19 cellular contexts compared by ENCODE assay signal in the genomic region with DNA sequence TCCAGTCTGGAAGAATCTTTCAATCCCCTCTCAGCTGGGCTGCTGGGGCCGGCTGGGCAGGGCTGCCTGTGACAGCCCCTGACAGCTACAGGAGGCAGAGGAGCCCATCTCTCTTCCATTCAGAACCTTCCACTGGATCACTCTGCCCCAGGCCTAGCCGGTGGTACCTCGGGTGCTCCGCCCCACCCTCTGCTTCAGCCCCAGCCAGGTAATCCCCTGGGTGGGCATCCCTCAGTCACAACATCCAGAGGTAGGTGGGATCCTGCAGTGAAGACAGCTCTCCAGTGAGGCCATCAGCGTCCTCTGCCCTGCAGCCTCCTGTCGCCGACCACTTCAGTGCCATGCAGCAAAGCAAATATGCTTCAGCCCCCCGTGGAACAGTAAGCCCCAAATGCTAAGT.
DNase-seq lines count a peak whose midpoint lies in the region; ATAC-seq and TF ChIP-seq lines count a peak whose summit lies in the region.
"Had no signal": no experiment of that assay in that cellular context is flagged by ENCODE, and none has a peak within 500 bp of the region (broad histone marks: within the 10 kb centered on the region; RNA-seq: fewer than 3 reads in every experiment).

No MANE protein-coding gene starts in this region.

- H3K27ac Mint-ChIP-seq in mesothelial cell of epicardium, result no peak overlapping the region
- no peak overlapping the region for H3K27ac Mint-ChIP-seq in nephron progenitor cell
- H3K27ac Mint-ChIP-seq: B cell; CD4-positive, CD25-positive, alpha-beta regulatory T cell; CD8-positive, alpha-beta T cell; GM23338; H9 had no signal

- intact Hi-C loops in cardiac septum (cut with DNase I) (no loop called here), Right ventricle myocardium superior (cut with DNase I) (no loop called here)

- no peaks in the 10 kb centered on the region for H3K9me3 Mint-ChIP-seq in mesothelial cell of epicardium
- peaks cover 10% of the 10 kb centered on the region for H3K9me3 Mint-ChIP-seq in nephron progenitor cell
- H3K9me3 Mint-ChIP-seq: CD4-positive, CD25-positive, alpha-beta regulatory T cell; CD8-positive, alpha-beta T cell; GM23338; H9 had no signal

- DNase-seq in cardiac septum (ENCODE audit: low spot score) (peak; percentile 59), Right ventricle myocardium superior (no peak), mesenteric fat pad (ENCODE audit: low spot score) (peak; percentile 60), substantia nigra (lab: John Stamatoyannopoulos, UW) (no peak), mesothelial cell of epicardium (ENCODE audit: low spot score in 2 of 2, unreplicated experiment in 2 of 2) (no peak), nephron progenitor cell (no peak)
- DNase-seq: CD4-positive, CD25-positive, alpha-beta regulatory T cell; CD8-positive, alpha-beta T cell; DMS153; DND-41; H9 had no signal

- TF ChIP-seq CTCF in mesothelial cell of epicardium (IDR thresholded peaks at IDR 0.05; ENCODE audit: unreplicated experiment) (no peak), nephron progenitor cell (IDR thresholded peaks at IDR 0.05) (no peak)

- H3K27ac ChIP-seq in substantia nigra (ENCODE audit: low read depth, low read length, poor library complexity, severe bottlenecking), result peak overlapping the region; percentile 38
- H3K27ac ChIP-seq: 22Rv1, BLaER1, C4-2B had no signal

- no peak for ATAC-seq in Right ventricle myocardium superior (ENCODE audit: poor library complexity)
- ATAC-seq in HG02884 (IDR thresholded peaks at IDR 0.05; ENCODE audit: unreplicated experiment), result no peak
- no peak for ATAC-seq in GM18873 (IDR thresholded peaks at IDR 0.05; ENCODE audit: low FRiP score, unreplicated experiment)
- ATAC-seq: CD8-positive, alpha-beta T cell; GM23338; HCT116 had no signal

- H3K4me1 Mint-ChIP-seq in mesothelial cell of epicardium (no peaks in the 10 kb centered on the region), nephron progenitor cell (no peaks in the 10 kb centered on the region)
- H3K4me1 Mint-ChIP-seq: B cell; CD4-positive, CD25-positive, alpha-beta regulatory T cell; GM23338 had no signal

- H3K4me3 Mint-ChIP-seq in mesothelial cell of epicardium (no peak overlapping the region), nephron progenitor cell (no peak overlapping the region)
- H3K4me3 Mint-ChIP-seq: B cell; CD4-positive, CD25-positive, alpha-beta regulatory T cell; CD8-positive, alpha-beta T cell; GM23338; H9 had no signal

- H3K27me3 Mint-ChIP-seq in mesothelial cell of epicardium (ENCODE audit: low read depth) (peaks cover 41% of the 10 kb centered on the region), nephron progenitor cell (ENCODE audit: low read depth, poor library complexity) (peaks cover 27% of the 10 kb centered on the region)
- H3K27me3 Mint-ChIP-seq: CD4-positive, CD25-positive, alpha-beta regulatory T cell had no signal

- H3K36me3 Mint-ChIP-seq in mesothelial cell of epicardium (no peaks in the 10 kb centered on the region), nephron progenitor cell (ENCODE audit: low read depth) (no peaks in the 10 kb centered on the region)
- H3K36me3 Mint-ChIP-seq: CD4-positive, CD25-positive, alpha-beta regulatory T cell; CD8-positive, alpha-beta T cell had no signal

Comparison
In these comparisons a context has a peak if more than half of its experiments do, and no peak if none do; other contexts are left out.
1. DNase-seq: peak in cardiac septum (single experiment) and mesenteric fat pad (single experiment); none in Right ventricle myocardium superior (single experiment), substantia nigra (0 of 49), mesothelial cell of epicardium (0 of 2) and nephron progenitor cell (single experiment).